12 cellular contexts compared by ENCODE assay signal in genomic region chr1:17527036-17527914, GRCh38. TPM values are rescaled to one million over a fixed set of nuclear protein-coding genes. Genes with fewer than 3 reads are reported as not detected.
A peak's percentile ranks its signal among the peaks of the same experiment; 100 is the strongest.
DNase-seq lines count a peak whose midpoint lies in the region; ATAC-seq and TF ChIP-seq lines count a peak whose summit lies in the region.
"Had no signal": no experiment of that assay in that cellular context is flagged by ENCODE, and none has a peak within 500 bp of the region (broad histone marks: within the 10 kb centered on the region; RNA-seq: fewer than 3 reads in every experiment).

No MANE protein-coding gene starts in this region.

- CTCF ChIA-PET in AG04449 (lab: Yijun Ruan, JAX) = interaction anchor here (0.8 to 1.2 kb wide), 3 partner anchors 25 to 80 kb away, joined by 3 to 4 read pairs (median 3); no protein-coding TSS in a partner anchor
- CTCF ChIA-PET in activated CD8-positive, alpha-beta T cell treated with anti-CD3 and anti-CD28 coated beads for 36 hours (lab: Charles Lee) = no interaction called here

- H3K27me3 ChIP-seq in adrenal gland (no peaks in the 10 kb centered on the region), hepatocyte (no peaks in the 10 kb centered on the region), prostate gland (replicated peaks; ENCODE audit: insufficient read depth) (no peaks in the 10 kb centered on the region), HAP-1 (ENCODE audit: low read depth) (no peaks in the 10 kb centered on the region; the same call in 1 of the 2 replicates)

- H3K4me2 ChIP-seq in hepatocyte = no peak overlapping the region

- no peak overlapping the region for H3K4me3 ChIP-seq in AG04449 (ENCODE audit: low read depth, low read length)
- H3K4me3 ChIP-seq in adrenal gland = no peak overlapping the region
- H3K4me3 ChIP-seq in hepatocyte = no peak overlapping the region
- H3K4me3 ChIP-seq in prostate gland = no peak overlapping the region
- no peak overlapping the region for H3K4me3 ChIP-seq in HAP-1

- TF ChIP-seq POLR2A in adrenal gland (IDR thresholded peaks at IDR 0.05) (no peak), prostate gland (IDR thresholded peaks at IDR 0.05) (peak; percentile 39)

- no peak for TF ChIP-seq CTCF in AG04449 (IDR thresholded peaks at IDR 0.05; ENCODE audit: insufficient read depth, low read length, missing control alignments)
- no peak for TF ChIP-seq CTCF in adrenal gland (IDR thresholded peaks at IDR 0.05)
- no peak for TF ChIP-seq CTCF in hepatocyte (IDR thresholded peaks at IDR 0.05; ENCODE audit: poor library complexity)
- no peak for TF ChIP-seq CTCF in prostate gland (IDR thresholded peaks at IDR 0.05)
- TF ChIP-seq CTCF in activated CD8-positive, alpha-beta T cell treated with anti-CD3 and anti-CD28 coated beads for 36 hours (IDR thresholded peaks at IDR 0.05) = no peak

- H3K36me3 ChIP-seq in adrenal gland (replicated peaks in 1 of 2) (no peaks in the 10 kb centered on the region), hepatocyte (replicated peaks; ENCODE audit: insufficient read depth, low read depth) (no peaks in the 10 kb centered on the region), prostate gland (no peaks in the 10 kb centered on the region), HAP-1 (replicated peaks) (no peaks in the 10 kb centered on the region)

- H3K4me1 ChIP-seq in adrenal gland (replicated peaks in 1 of 2) = peaks cover 18 to 21% of the 10 kb centered on the region in 2 donors
- H3K4me1 ChIP-seq in hepatocyte (ENCODE audit: insufficient read depth) = peaks cover 5% of the 10 kb centered on the region
- no peaks in the 10 kb centered on the region for H3K4me1 ChIP-seq in prostate gland (replicated peaks)
- no peaks in the 10 kb centered on the region for H3K4me1 ChIP-seq in HAP-1

- no peaks in the 10 kb centered on the region for H3K36me3 Mint-ChIP-seq in activated CD8-positive, alpha-beta T cell treated with anti-CD3 and anti-CD28 coated beads for 36 hours (ENCODE audit: low read depth)

- H3K79me2 ChIP-seq in hepatocyte = no peaks in the 10 kb centered on the region

- H3K4me1 Mint-ChIP-seq in activated CD8-positive, alpha-beta T cell treated with anti-CD3 and anti-CD28 coated beads for 36 hours (ENCODE audit: low read depth) = no peaks in the 10 kb centered on the region
- H3K4me1 Mint-ChIP-seq: activated naive CD8-positive, alpha-beta T cell treated with anti-CD3 and anti-CD28 coated beads, Interleukin-2, amount 50 U/mL, for 24 hours had no signal

- H3K9me3 ChIP-seq in adrenal gland (replicated peaks in 1 of 3) (no peaks in the 10 kb centered on the region), hepatocyte (ENCODE audit: low read depth) (no peaks in the 10 kb centered on the region), prostate gland (no peaks in the 10 kb centered on the region), HAP-1 (no peaks in the 10 kb centered on the region)

- no peak overlapping the region for H3K4me3 Mint-ChIP-seq in activated CD8-positive, alpha-beta T cell treated with anti-CD3 and anti-CD28 coated beads for 36 hours
- H3K4me3 Mint-ChIP-seq: activated naive CD8-positive, alpha-beta T cell treated with anti-CD3 and anti-CD28 coated beads, Interleukin-2, amount 50 U/mL, for 24 hours had no signal

- no peaks in the 10 kb centered on the region for H3K9me3 Mint-ChIP-seq in activated CD8-positive, alpha-beta T cell treated with anti-CD3 and anti-CD28 coated beads for 36 hours
- H3K9me3 Mint-ChIP-seq: activated naive CD8-positive, alpha-beta T cell treated with anti-CD3 and anti-CD28 coated beads, Interleukin-2, amount 50 U/mL, for 24 hours had no signal

- no peak for ATAC-seq in activated CD8-positive, alpha-beta T cell treated with anti-CD3 and anti-CD28 coated beads for 36 hours
- ATAC-seq: activated naive CD8-positive, alpha-beta T cell treated with anti-CD3 and anti-CD28 coated beads, Interleukin-2, amount 50 U/mL, for 24 hours had no signal

- POLR2A ChIA-PET in AG04449 (lab: Yijun Ruan, JAX) = no interaction called here
- POLR2A ChIA-PET in activated CD8-positive, alpha-beta T cell treated with anti-CD3 and anti-CD28 coated beads for 36 hours (lab: Charles Lee) = no interaction called here

- peak overlapping the region in 4 of 5 donors; percentile 41 to 82 (median 64) for H3K27ac ChIP-seq in adrenal gland
- H3K27ac ChIP-seq in hepatocyte = no peak overlapping the region
- H3K27ac ChIP-seq in prostate gland = peak overlapping the region; percentile 52 to 64

- 53 to 66% (median 61%) methylated on average over 11 to 14 of the region's 14 CpGs for WGBS in adrenal gland, 4 donors
- 67% methylated on average over 14 of the region's 14 CpGs for WGBS in hepatocyte (ENCODE audit: low lambda C conversion rate, missing lambda C conversion rate)
- WGBS in prostate gland = 43% methylated on average over 14 of the region's 14 CpGs

- DNase-seq in AG04449 (ENCODE audit: low read depth, low spot score) (peak; percentile 37), adrenal gland (peak in 6 of 7 donors; percentile 54 to 78 (median 66)), hepatocyte (ENCODE audit: low spot score) (peak; percentile 47), prostate gland (ENCODE audit: low spot score) (peak; percentile 43), NCI-H1105 treated with DMSO at 0.1 percent for 48 hours (lab: John Stamatoyannopoulos, UW) (no peak), G401 (ENCODE audit: low spot score) (no peak), HAP-1 (ENCODE audit: low spot score in 2 of 2) (no peak)
- DNase-seq in activated CD8-positive, alpha-beta T cell treated with anti-CD3 and anti-CD28 coated beads for 36 hours = no peak
- DNase-seq: activated naive CD8-positive, alpha-beta T cell treated with anti-CD3 and anti-CD28 coated beads, Interleukin-2, amount 50 U/mL, for 24 hours; mesendoderm; NCI-H526; stimulated activated naive CD4-positive, alpha-beta T cell treated with Interleukin-2 at 50 U/mL for 16 hours had no signal

- no peaks in the 10 kb centered on the region for H3K9me2 ChIP-seq in hepatocyte (replicated peaks; ENCODE audit: insufficient read depth)

- H3K27me3 Mint-ChIP-seq in activated CD8-positive, alpha-beta T cell treated with anti-CD3 and anti-CD28 coated beads for 36 hours = peaks cover 16% of the 10 kb centered on the region

- H2AFZ ChIP-seq in hepatocyte = no peak overlapping the region

- H3K27ac Mint-ChIP-seq in activated CD8-positive, alpha-beta T cell treated with anti-CD3 and anti-CD28 coated beads for 36 hours = no peak overlapping the region
- H3K27ac Mint-ChIP-seq: activated naive CD8-positive, alpha-beta T cell treated with anti-CD3 and anti-CD28 coated beads, Interleukin-2, amount 50 U/mL, for 24 hours had no signal

- in situ Hi-C loops in G401 (cut with HindIII; ENCODE audit: low sequenced_read_pairs) (no loop called here), HAP-1 (cut with MboI; ENCODE audit: low sequenced_read_pairs) (no loop called here)

- intact Hi-C loops in adrenal gland (cut with DNase I) (no loop called here), prostate gland (cut with DNase I) (no loop called here)
- intact Hi-C loops in activated CD8-positive, alpha-beta T cell treated with anti-CD3 and anti-CD28 coated beads for 36 hours (cut with micrococcal nuclease) = no loop called here

- H4K20me1 ChIP-seq in hepatocyte (ENCODE audit: insufficient read depth, poor library complexity, severe bottlenecking) = no peaks in the 10 kb centered on the region

RNA-seq across cellular contexts. Expression of gene ARHGEF10L, which starts 12.2 kb away (rescaled TPM):
- total RNA-seq in adrenal gland (10 to 100 TPM; 18.2 to 53.9 (median 33.6) TPM), hepatocyte (33.0 and 48.3 TPM in 2 replicates), prostate gland (10 to 100 TPM; 26.0 to 39.7 TPM)
- polyA plus RNA-seq in adrenal gland (10 to 100 TPM in 2 of 3 donors, 1 to 10 TPM in 1; 5.0 to 54.9 (median 28.9) TPM), hepatocyte (40.4 and 48.2 TPM in 2 replicates)
- total RNA-seq in G401 (2014; rRNA removed; shearing (Covaris generic)) = 16.4 and 19.6 TPM in 2 replicates
- not detected for total RNA-seq in activated CD8-positive, alpha-beta T cell treated with anti-CD3 and anti-CD28 coated beads for 36 hours

Comparison
In these comparisons a context has a peak if more than half of its experiments do, and no peak if none do; other contexts are left out.
1. DNase-seq: peak in AG04449 (single experiment), adrenal gland (6 of 7), hepatocyte (single experiment) and prostate gland (single experiment); none in NCI-H1105 treated with DMSO at 0.1 percent for 48 hours (single experiment), G401 (single experiment), HAP-1 (0 of 2) and activated CD8-positive, alpha-beta T cell treated with anti-CD3 and anti-CD28 coated beads for 36 hours (single experiment).
2. RNA of gene ARHGEF10L, which starts 12.2 kb away (total RNA-seq): 33.0 to 48.3 TPM in hepatocyte, 26.0 to 39.7 TPM in prostate gland, 18.2 to 53.9 TPM in adrenal gland and 16.4 to 19.6 TPM in G401; not detected in activated CD8-positive, alpha-beta T cell treated with anti-CD3 and anti-CD28 coated beads for 36 hours; every median in the first group is over 10 times any median in the second.